16 cellular contexts compared by ENCODE assay signal in genomic region chr11:67369275-67369674, GRCh38. TPM values are rescaled to one million over a fixed set of nuclear protein-coding genes. Genes with fewer than 3 reads are reported as not detected.
A peak's percentile ranks its signal among the peaks of the same experiment; 100 is the strongest.
DNase-seq lines count a peak whose midpoint lies in the region; ATAC-seq and TF ChIP-seq lines count a peak whose summit lies in the region.
"Had no signal": no experiment of that assay in that cellular context is flagged by ENCODE, and none has a peak within 500 bp of the region (broad histone marks: within the 10 kb centered on the region; RNA-seq: fewer than 3 reads in every experiment).

No MANE protein-coding gene starts in this region.

- peak overlapping the region; percentile 73 for H2BK20ac ChIP-seq in IMR-90 (ENCODE audit: low read depth, low read length)

- H3K4ac ChIP-seq in IMR-90 (ENCODE audit: low read depth, low read length) = peak overlapping the region; percentile 81

- H3K4me1 ChIP-seq in ACC112 (ENCODE audit: control insufficient read depth, insufficient read depth, low read length, unreplicated experiment) (peaks cover 64% of the 10 kb centered on the region), IMR-90 (ENCODE audit: control insufficient read depth, insufficient read depth, low read length) (peaks cover 53% of the 10 kb centered on the region), esophagus muscularis mucosa (peaks cover 55 to 90% (median 87%) of the 10 kb centered on the region in 4 donors), ovary (ENCODE audit: insufficient read depth) (peaks cover 39% of the 10 kb centered on the region)

- peaks cover 65% of the 10 kb centered on the region for H4K20me1 ChIP-seq in IMR-90 (ENCODE audit: insufficient read depth, low read length)

- H2BK15ac ChIP-seq in IMR-90 (ENCODE audit: low read depth, low read length) = peak overlapping the region; percentile 50; the same call in 2 of the 3 replicates

- H3K56ac ChIP-seq in IMR-90 (ENCODE audit: extremely low read depth, insufficient read depth, low read length) = no peak overlapping the region

- H2BK5ac ChIP-seq in IMR-90 (ENCODE audit: low read depth, low read length, poor library complexity, severe bottlenecking) = peak overlapping the region; percentile 77

- H3K4me2 ChIP-seq in IMR-90 (ENCODE audit: low read depth, low read length) = peak overlapping the region; percentile 66

- DNase-seq in IMR-90 = no peak
- no peak for DNase-seq in esophagus muscularis mucosa (ENCODE audit: extremely low spot score)
- no peak for DNase-seq in ovary
- no peak for DNase-seq in cerebellar cortex (ENCODE audit: low spot score)
- no peak for DNase-seq in left cardiac atrium
- DNase-seq in head of caudate nucleus = no peak
- DNase-seq: activated naive CD4-positive, alpha-beta T cell treated with Interleukin-2 at 50 U/mL for 16 hours; HCEC 1CT; naive thymus-derived CD4-positive, alpha-beta T cell; NCI-H774; right cardiac atrium had no signal

- H3K9me3 ChIP-seq in IMR-90 (ENCODE audit: control insufficient read depth, insufficient read depth, low read length) (no peaks in the 10 kb centered on the region), esophagus muscularis mucosa (no peaks in the 10 kb centered on the region), ovary (no peaks in the 10 kb centered on the region)

- H4K8ac ChIP-seq in IMR-90 (ENCODE audit: low read depth in 2 of 2, low read length in 2 of 2) = peak overlapping the region in 1 of 2 experiments; percentile 29; a peak in 2 of 4 replicates

- CTCF ChIA-PET in IMR-90 (lab: Yijun Ruan, JAX) = interaction anchor here (0.6 to 2.3 kb wide), 5 partner anchors 12 to 18 kb away, joined by 4 to 15 read pairs (median 9); partner anchors contain the start of gene POLD4

- H2BK120ac ChIP-seq in IMR-90 (ENCODE audit: low read depth, low read length) = peak overlapping the region; percentile 72

- H3K27ac ChIP-seq in ACC112 (ENCODE audit: low read depth, low read length) (peak overlapping the region; percentile 58), IMR-90 (ENCODE audit: insufficient read depth, low read length) (peak overlapping the region; percentile 82), esophagus muscularis mucosa (replicated peaks in 1 of 4) (peak overlapping the region; percentile 98 to 99 (median 99)), ovary (peak overlapping the region; percentile 33 to 52)

- H4K5ac ChIP-seq in IMR-90 (ENCODE audit: low read depth, low read length) = peak overlapping the region; percentile 51; the same call in 1 of the 2 replicates

- dilution Hi-C loops in IMR-90 (cut with HindIII; ENCODE audit: low sequenced_read_pairs, unreplicated experiment) = no loop called here

- no peak overlapping the region for H2AFZ ChIP-seq in ACC112 (ENCODE audit: low read length, unreplicated experiment)
- no peak overlapping the region for H2AFZ ChIP-seq in IMR-90 (replicated peaks; ENCODE audit: low read length, poor library complexity)

- intact Hi-C loops in IMR-90 (cut with micrococcal nuclease) (no loop called here), esophagus muscularis mucosa (cut with DNase I) (no loop called here), ovary (cut with DNase I) (no loop called here), left cardiac atrium (cut with DNase I) (no loop called here), head of caudate nucleus (cut with DNase I) (no loop called here)

- H2AK5ac ChIP-seq in IMR-90 (ENCODE audit: low read depth, low read length) = peak overlapping the region; percentile 74; the same call in 1 of the 2 replicates

- H4K91ac ChIP-seq in IMR-90 (ENCODE audit: insufficient read depth, low read depth, low read length) = peak overlapping the region; percentile 86

- H3K79me1 ChIP-seq in IMR-90 (ENCODE audit: low read depth in 1 of 2, low read length in 2 of 2) = peaks cover 5 to 77% of the 10 kb centered on the region in 2 experiments; a peak in 3 of 4 replicates

- POLR2A ChIA-PET in IMR-90 (lab: Charles Lee; ENCODE audit: unreplicated experiment) = interaction anchor here (0.5 to 1.2 kb wide), 3 partner anchors 16 to 26 kb away, joined by 3 read pairs; partner anchors contain the start of gene POLD4

- peaks cover 48% of the 10 kb centered on the region for H3K9me1 ChIP-seq in IMR-90 (ENCODE audit: insufficient read depth, low read length)

- H3K4me3 ChIP-seq in ACC112 (ENCODE audit: low read depth, low read length) (peak overlapping the region; percentile 11), IMR-90 (ENCODE audit: insufficient read depth, low read depth, low read length) (no peak overlapping the region), esophagus muscularis mucosa (no peak overlapping the region), ovary (no peak overlapping the region)

- no TSS peak for BruUV-seq in IMR-90 (replicated peaks; lab: Mats Ljungman, UMichigan)

- H3K27me3 ChIP-seq in ACC112 (ENCODE audit: insufficient read depth, low read length) (no peaks in the 10 kb centered on the region), IMR-90 (ENCODE audit: control insufficient read depth, insufficient read depth, low read length) (no peaks in the 10 kb centered on the region), esophagus muscularis mucosa (no peaks in the 10 kb centered on the region), ovary (no peaks in the 10 kb centered on the region)

- H3K14ac ChIP-seq in IMR-90 (replicated peaks; ENCODE audit: low read depth, low read length) = peak overlapping the region; percentile 77

- WGBS in IMR-90 (ENCODE audit: extremely low coverage in 2 of 2, insufficient read length in 1 of 2), 2 experiments = 100% methylated on average over 1 of the region's 8 CpGs; no CpG with 5 or more reads in 1 of the 2 experiments
- WGBS in esophagus muscularis mucosa = 75% methylated on average over 8 of the region's 8 CpGs
- 83 to 89% (median 89%) methylated on average over 8 of the region's 8 CpGs for WGBS in ovary, 3 donors

- ATAC-seq in IMR-90 (ENCODE audit: low read depth) (no peak), HG02970 (IDR thresholded peaks at IDR 0.05; ENCODE audit: low FRiP score, unreplicated experiment) (no peak), left cardiac atrium (no peak)
- ATAC-seq: left lobe of liver; naive thymus-derived CD4-positive, alpha-beta T cell; right cardiac atrium; WTC11 had no signal

- H3K23ac ChIP-seq in IMR-90 (ENCODE audit: low read depth, low read length) = peak overlapping the region; percentile 13

- H2AK9ac ChIP-seq in IMR-90 (replicated peaks; ENCODE audit: low read depth, low read length, poor library complexity) = peak overlapping the region; percentile 23

- TF ChIP-seq RAD21 in IMR-90 (IDR thresholded peaks at IDR 0.05; ENCODE audit: low read length) = no peak

- TF ChIP-seq POLR2A in IMR-90 (IDR thresholded peaks at IDR 0.05; ENCODE audit: low read depth, low read length) (no peak), esophagus muscularis mucosa (IDR thresholded peaks at IDR 0.05; ENCODE audit: low read depth) (no peak), ovary (IDR thresholded peaks at IDR 0.05) (no peak)

- peak overlapping the region; percentile 3; the same call in 1 of the 2 replicates for H3K9ac ChIP-seq in IMR-90 (ENCODE audit: low read depth, low read length)

- peak overlapping the region; percentile 3 for H3K18ac ChIP-seq in IMR-90 (ENCODE audit: low read depth, low read length)

- in situ Hi-C loops in IMR-90 (cut with MboI; ENCODE audit: low sequenced_read_pairs) = no loop called here

- H3K79me2 ChIP-seq in ACC112 (ENCODE audit: control insufficient read depth, insufficient read depth, low read length, unreplicated experiment) = peaks cover 85% of the 10 kb centered on the region

- H3K36me3 ChIP-seq in ACC112 (ENCODE audit: insufficient read depth, low read length) (peaks cover 14% of the 10 kb centered on the region; the same call in 1 of the 2 replicates), IMR-90 (ENCODE audit: control insufficient read depth, insufficient read depth, low read length) (peaks cover 21% of the 10 kb centered on the region), esophagus muscularis mucosa (peaks cover 0 to 11% (median 10%) of the 10 kb centered on the region in 4 donors), ovary (no peaks in the 10 kb centered on the region)

- TF ChIP-seq CTCF in IMR-90 (conservative IDR thresholded peaks at IDR 0.05; ENCODE audit: low read depth, low read length) = no peak
- TF ChIP-seq CTCF in esophagus muscularis mucosa (IDR thresholded peaks at IDR 0.05) = no peak
- no peak for TF ChIP-seq CTCF in ovary (IDR thresholded peaks at IDR 0.05)

- no peak for TF ChIP-seq EP300 in esophagus muscularis mucosa (IDR thresholded peaks at IDR 0.05)
- no peak for TF ChIP-seq EP300 in ovary (IDR thresholded peaks at IDR 0.05)

RNA-seq across cellular contexts. Expression of gene CLCF1, which starts 4.1 kb away (rescaled TPM):
- 5.0 and 5.6 TPM in 2 replicates for total RNA-seq in IMR-90 (2012; rRNA removed)
- polyA plus RNA-seq in IMR-90 (2012; rRNA removed) = 27.8 and 34.4 TPM in 2 replicates
- 20.6 and 36.3 TPM in 2 replicates for polyA plus RNA-seq in IMR-90 (2012; cell fraction: cytosol; rRNA removed)
- 61.2 and 132 TPM in 2 replicates for polyA plus RNA-seq in IMR-90 (2012; cell fraction: nucleus; rRNA removed; ENCODE audit: low replicate concordance)
- total RNA-seq in esophagus muscularis mucosa = 10 to 100 TPM in 3 of 4 donors, 1 to 10 TPM in 1; 8.3 to 28.3 (median 11.8) TPM
- total RNA-seq in ovary = 10 to 100 TPM in 1 of 7 donors, 1 to 10 TPM in 6; 3.4 to 22.9 (median 5.0) TPM
- polyA plus RNA-seq in ovary = 1 to 10 TPM; 2.5 to 9.6 TPM
- 1 to 10 TPM; 1.1 to 4.6 TPM for total RNA-seq in left cardiac atrium
- polyA plus RNA-seq: naive thymus-derived CD4-positive, alpha-beta T cell had no signal

RNA-seq across cellular contexts. Expression of gene POLD4, which starts 15.9 kb away (rescaled TPM):
- total RNA-seq in IMR-90 (2012; rRNA removed) (40.8 and 46.4 TPM in 2 replicates), esophagus muscularis mucosa (100 to 1,000 TPM in 1 of 4 donors, 10 to 100 TPM in 3; 77.2 to 106 (median 83.1) TPM), ovary (10 to 100 TPM; 22.6 to 57.7 (median 47.2) TPM), left cardiac atrium (10 to 100 TPM; 54.5 to 59.3 TPM)
- polyA plus RNA-seq in IMR-90 (2012; rRNA removed) (133 and 152 TPM in 2 replicates), ovary (10 to 100 TPM; 12.5 to 87.8 TPM)
- 252 and 358 TPM in 2 replicates for polyA plus RNA-seq in IMR-90 (2012; cell fraction: cytosol; rRNA removed)
- 170 and 292 TPM in 2 replicates for polyA plus RNA-seq in IMR-90 (2012; cell fraction: nucleus; rRNA removed; ENCODE audit: low replicate concordance)

RNA-seq across cellular contexts. Expression of gene RAD9A, which starts 22.5 kb away (rescaled TPM):
- total RNA-seq in IMR-90 (2012; rRNA removed) (1.9 and 2.0 TPM in 2 replicates), esophagus muscularis mucosa (10 to 100 TPM; 10.7 to 16.7 (median 12.7) TPM), ovary (10 to 100 TPM; 13.9 to 51.7 (median 23.5) TPM), left cardiac atrium (1 to 10 TPM; 6.2 to 9.0 TPM)
- polyA plus RNA-seq in IMR-90 (2012; rRNA removed) (10.3 and 12.6 TPM in 2 replicates), ovary (10 to 100 TPM in 1 of 2 donors, 1 to 10 TPM in 1; 3.1 to 20.3 TPM)
- 8.4 and 12.7 TPM in 2 replicates for polyA plus RNA-seq in IMR-90 (2012; cell fraction: cytosol; rRNA removed)
- 53.4 and 98.2 TPM in 2 replicates for polyA plus RNA-seq in IMR-90 (2012; cell fraction: nucleus; rRNA removed; ENCODE audit: low replicate concordance)

RNA-seq across cellular contexts. Expression of gene PPP1CA, which starts 32.4 kb away (rescaled TPM):
- 294 and 313 TPM in 2 replicates for total RNA-seq in IMR-90 (2012; rRNA removed)
- 228 and 260 TPM in 2 replicates for polyA plus RNA-seq in IMR-90 (2012; rRNA removed)
- 268 and 304 TPM in 2 replicates for polyA plus RNA-seq in IMR-90 (2012; cell fraction: cytosol; rRNA removed)
- 122 and 203 TPM in 2 replicates for polyA plus RNA-seq in IMR-90 (2012; cell fraction: nucleus; rRNA removed; ENCODE audit: low replicate concordance)
- 10 to 100 TPM; 56.9 to 87.3 (median 78.7) TPM for total RNA-seq in esophagus muscularis mucosa
- total RNA-seq in ovary = 10 to 100 TPM; 32.2 to 86.9 (median 55.5) TPM
- polyA plus RNA-seq in ovary = 10 to 100 TPM; 43.7 to 54.9 TPM
- 10 to 100 TPM; 86.7 to 94.1 TPM for total RNA-seq in left cardiac atrium

RNA-seq across cellular contexts. Expression of gene TBC1D10C, which starts 34.6 kb away (rescaled TPM):
- total RNA-seq in IMR-90 (2012; rRNA removed) (under 0.01 and 0.18 TPM in 2 replicates), esophagus muscularis mucosa (1 to 10 TPM in 3 of 4 donors, under 1 TPM in 1; 0.57 to 2.8 (median 1.2) TPM), ovary (1 to 10 TPM in 3 of 7 donors, under 1 TPM in 4; 0.15 to 2.0 (median 1.00) TPM), left cardiac atrium (1 to 10 TPM; 2.4 to 2.8 TPM)
- polyA plus RNA-seq in IMR-90 (2012; rRNA removed) (0.07 and 0.11 TPM in 2 replicates), ovary (1 to 10 TPM in 1 of 2 donors, under 1 TPM in 1; 0.32 to 1.6 TPM)
- polyA plus RNA-seq in IMR-90 (2012; cell fraction: cytosol; rRNA removed) = 0.09 and 0.12 TPM in 2 replicates
- polyA plus RNA-seq in IMR-90 (2012; cell fraction: nucleus; rRNA removed; ENCODE audit: low replicate concordance) = 0.44 and 0.94 TPM in 2 replicates
- total RNA-seq: RPMI7951 had no signal

Comparison
In these comparisons a context has a peak if more than half of its experiments do, and no peak if none do; other contexts are left out.
1. H3K27ac ChIP-seq: peak in every context shown above with its lines; median percentile 99 in esophagus muscularis mucosa; 82 in IMR-90; 58 in ACC112; 42 in ovary.